In genomic region chr7:149765399-149766121, GRCh38 we compare ENCODE assay signal across 2 cellular contexts.
TF ChIP-seq lines count a peak whose summit lies in the region.

No MANE protein-coding gene starts in this region.

TF ChIP-seq in IMR-90, 13 proteins besides CTCF, POLR2A, EP300 and RAD21:
- TF ChIP-seq MAFK (IDR thresholded peaks at IDR 0.05; ENCODE audit: low read depth, low read length) (no peak), FOS (IDR thresholded peaks at IDR 0.05; ENCODE audit: low read depth, low read length) (no peak), USF2 (IDR thresholded peaks at IDR 0.05; ENCODE audit: low read depth, low read length) (no peak), SMC3 (IDR thresholded peaks at IDR 0.05; ENCODE audit: low read depth, low read length) (no peak), ELK1 (IDR thresholded peaks at IDR 0.05; ENCODE audit: borderline replicate concordance, low read depth, low read length) (no peak), MAZ (IDR thresholded peaks at IDR 0.05; ENCODE audit: borderline replicate concordance, low read depth, low read length) (no peak), RFX5 (IDR thresholded peaks at IDR 0.05; ENCODE audit: low read depth, low read length) (no peak), MXI1 (IDR thresholded peaks at IDR 0.05; ENCODE audit: borderline replicate concordance, low read depth, low read length) (no peak), CHD1 (IDR thresholded peaks at IDR 0.05; ENCODE audit: low read depth, low read length) (no peak), BHLHE40 (IDR thresholded peaks at IDR 0.05; ENCODE audit: low read depth, low read length) (no peak), NFE2L2 (IDR thresholded peaks at IDR 0.05; ENCODE audit: low read depth, low read length) (no peak), CEBPB (IDR thresholded peaks at IDR 0.05; ENCODE audit: low read depth, low read length) (no peak), RCOR1 (IDR thresholded peaks at IDR 0.05; ENCODE audit: insufficient replicate concordance, low read length) (no peak)
TF ChIP-seq in IMR-90: peak in this region for 0.

TF ChIP-seq in H1, 55 proteins besides CTCF, POLR2A, EP300 and RAD21:
- TF ChIP-seq SUZ12 (IDR thresholded peaks at IDR 0.05; ENCODE audit: low read length): peak; percentile 99
- no peak for TF ChIP-seq SP2 (IDR thresholded peaks at IDR 0.05; ENCODE audit: low read length)
- no peak for TF ChIP-seq JUN (IDR thresholded peaks at IDR 0.05; ENCODE audit: low read depth, low read length)
- TF ChIP-seq TCF12 (IDR thresholded peaks at IDR 0.05; ENCODE audit: low read depth, low read length): 0 out of 2 replicates have a peak, but pooled peaks have one; percentile 30
- TF ChIP-seq GABPA (IDR thresholded peaks at IDR 0.05; ENCODE audit: borderline replicate concordance, insufficient read depth, low read length): 0 out of 2 replicates have a peak, but pooled peaks have one; percentile 48
- TF ChIP-seq MAX (IDR thresholded peaks at IDR 0.05): peak; percentile 63
- no peak for TF ChIP-seq CHD1 (IDR thresholded peaks at IDR 0.05; ENCODE audit: low read depth, low read length)
- TF ChIP-seq E2F6 (IDR thresholded peaks at IDR 0.05): peak; percentile 53; the same call in 1 of the 2 replicates
- TF ChIP-seq EZH2 (IDR thresholded peaks at IDR 0.05; ENCODE audit: low read depth, low read length, severe bottlenecking): peak; percentile 99
- TF ChIP-seq RNF2 (IDR thresholded peaks at IDR 0.05; ENCODE audit: borderline replicate concordance, low read depth, low read length, missing control alignments, poor library complexity, severe bottlenecking): peak; percentile 83
- no peak for TF ChIP-seq BACH1 (IDR thresholded peaks at IDR 0.05; ENCODE audit: low read length)
- TF ChIP-seq KDM4A (IDR thresholded peaks at IDR 0.05; ENCODE audit: low read depth, low read length, severe bottlenecking): peak; percentile 42
- TF ChIP-seq POU5F1 (IDR thresholded peaks at IDR 0.05; ENCODE audit: low read depth, low read length): no peak
- TF ChIP-seq EGR1 (IDR thresholded peaks at IDR 0.05; ENCODE audit: borderline replicate concordance, low read depth, low read length): no peak
- no peak for TF ChIP-seq TBP (IDR thresholded peaks at IDR 0.05; ENCODE audit: low read depth, low read length)
- 0 out of 2 replicates have a peak, but pooled peaks have one; percentile 1 for TF ChIP-seq TEAD4 (IDR thresholded peaks at IDR 0.05; ENCODE audit: low read depth, low read length)
